10 cellular contexts compared by ENCODE assay signal in the genomic region with DNA sequence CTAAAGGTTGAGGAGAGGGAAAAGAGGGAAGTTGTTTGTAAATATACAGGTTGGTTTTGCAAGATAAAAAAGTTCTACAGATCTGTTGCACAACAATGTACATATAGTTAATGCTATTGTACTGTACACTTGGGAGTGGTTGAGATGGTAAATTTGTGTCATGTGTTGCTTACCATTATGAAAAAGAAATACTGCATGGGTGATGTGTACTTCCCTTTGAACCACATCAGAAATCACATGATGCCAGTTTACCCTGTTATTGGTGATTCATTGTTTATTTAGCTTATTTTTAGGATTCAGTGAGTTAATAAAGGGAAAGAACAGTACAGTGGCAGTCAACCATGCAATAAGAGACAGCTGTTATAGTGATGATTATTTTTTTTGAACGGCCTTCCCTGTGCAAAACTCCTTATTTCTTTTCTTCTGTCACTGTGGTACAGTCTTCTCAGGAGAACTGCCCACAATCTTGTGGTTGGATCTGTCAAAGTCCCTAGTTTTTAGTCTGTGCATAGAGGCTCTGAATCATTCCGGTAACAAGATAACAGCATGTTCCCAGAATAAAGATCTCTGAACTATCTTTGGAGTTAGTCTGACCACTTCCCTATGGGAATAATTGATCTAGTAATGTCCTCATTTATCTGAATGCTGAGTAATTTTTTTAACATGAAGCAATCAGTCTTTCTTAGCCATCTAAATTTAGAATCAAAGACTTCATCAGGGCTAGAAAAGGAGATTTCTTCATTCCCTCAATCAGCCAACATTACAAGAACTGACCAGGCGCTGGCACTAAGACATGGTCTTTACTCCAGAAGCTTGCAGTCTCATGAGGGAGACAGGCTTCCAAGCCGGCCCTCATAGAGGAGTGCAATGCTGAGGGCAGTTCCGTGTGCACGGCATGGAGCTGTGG.
DNase-seq lines count a peak whose midpoint lies in the region; ATAC-seq and TF ChIP-seq lines count a peak whose summit lies in the region.
"Had no signal": no experiment of that assay in that cellular context is flagged by ENCODE, and none has a peak within 500 bp of the region (broad histone marks: within the 10 kb centered on the region; RNA-seq: fewer than 3 reads in every experiment).

No MANE protein-coding gene starts in this region.

- TF ChIP-seq EP300 in SK-N-SH (IDR thresholded peaks at IDR 0.05; ENCODE audit: borderline replicate concordance in 1 of 2, low read depth in 1 of 2, low read length in 1 of 2), result peak; percentile 72 to 88; a peak in 3 of 4 replicates

- peaks cover 10% of the 10 kb centered on the region for H3K4me1 Mint-ChIP-seq in neural progenitor cell

- H3K27me3 ChIP-seq in SK-N-SH (ENCODE audit: insufficient read depth) (no peaks in the 10 kb centered on the region), neural progenitor cell (no peaks in the 10 kb centered on the region)

- 0 out of 2 replicates have a peak overlapping the region, but pooled peaks have one; percentile 1 for H2AFZ ChIP-seq in SK-N-SH (ENCODE audit: low read depth)
- H2AFZ ChIP-seq in neural progenitor cell (replicated peaks), result no peak overlapping the region

- no peaks in the 10 kb centered on the region for H3K79me2 ChIP-seq in SK-N-SH (ENCODE audit: insufficient read depth)
- H3K79me2 ChIP-seq in neural progenitor cell (ENCODE audit: low read depth), result no peaks in the 10 kb centered on the region

- H3K9ac ChIP-seq in SK-N-SH, result peak overlapping the region; percentile 31; the same call in 1 of the 2 replicates
- H3K9ac ChIP-seq in neural progenitor cell, result no peak overlapping the region

- no peak overlapping the region for H3K4me3 Mint-ChIP-seq in neural progenitor cell
- H3K4me3 Mint-ChIP-seq: natural killer cell treated with Interleukin-12 subunit alpha and Interleukin-12 subunit beta and Interleukin-15 and Interleukin-18, amount 100 ng/mL, for 72 hours had no signal

- peaks cover 25% of the 10 kb centered on the region for H3F3A ChIP-seq in SK-N-SH (replicated peaks; ENCODE audit: insufficient read depth)
- no peaks in the 10 kb centered on the region for H3F3A ChIP-seq in neural progenitor cell (ENCODE audit: low read depth)

- ATAC-seq in GM21723 (IDR thresholded peaks at IDR 0.05; ENCODE audit: unreplicated experiment) (peak; percentile 54), GM21526 (IDR thresholded peaks at IDR 0.05; ENCODE audit: low FRiP score, unreplicated experiment) (no peak)

- H3K4me1 ChIP-seq in SK-N-SH (ENCODE audit: control insufficient read depth in 1 of 2, insufficient read depth in 2 of 2, low read depth in 1 of 2, low read length in 1 of 2) (peaks cover 12 to 16% of the 10 kb centered on the region in 2 experiments), neural progenitor cell (no peaks in the 10 kb centered on the region)

- no peak for DNase-seq in SK-N-SH
- DNase-seq in fibroblast of the aortic adventitia (ENCODE audit: low read depth), result peak; percentile 98
- DNase-seq in skeletal muscle cell (ENCODE audit: low read depth), result peak; percentile 94
- no peak for DNase-seq in neural progenitor cell (ENCODE audit: low spot score)
- no peak for DNase-seq in NCI-H1694 (lab: John Stamatoyannopoulos, UW)
- DNase-seq in Kasumi-1 (lab: John Stamatoyannopoulos, UW), result no peak
- DNase-seq: NCI-H1048 had no signal

- no peaks in the 10 kb centered on the region for H3K9me2 ChIP-seq in SK-N-SH

- WGBS in SK-N-SH (ENCODE audit: low lambda C conversion rate), result 45% methylated on average over 6 of the region's 6 CpGs

- TF ChIP-seq CTCF in SK-N-SH (IDR thresholded peaks at IDR 0.05) (no peak), fibroblast of the aortic adventitia (IDR thresholded peaks at IDR 0.05; ENCODE audit: insufficient read depth, low read length) (no peak), neural progenitor cell (IDR thresholded peaks at IDR 0.05) (no peak)

- H3K27ac ChIP-seq in SK-N-SH (ENCODE audit: low read depth in 2 of 2, low read length in 1 of 2), result peak overlapping the region; percentile 59 to 92; a peak in 3 of 4 replicates
- no peak overlapping the region for H3K27ac ChIP-seq in neural progenitor cell

- no peak overlapping the region; a peak in 1 of 4 replicates for H3K4me3 ChIP-seq in SK-N-SH (ENCODE audit: low read depth in 2 of 2, low read length in 1 of 2)
- H3K4me3 ChIP-seq in fibroblast of the aortic adventitia (ENCODE audit: low read depth, low read length), result no peak overlapping the region
- no peak overlapping the region for H3K4me3 ChIP-seq in skeletal muscle cell (ENCODE audit: low read depth, low read length)
- H3K4me3 ChIP-seq in neural progenitor cell, result no peak overlapping the region

- no peak for TF ChIP-seq RAD21 in SK-N-SH (IDR thresholded peaks at IDR 0.05; ENCODE audit: low read length)

- H3K4me2 ChIP-seq in SK-N-SH, result peak overlapping the region; percentile 61
- H3K4me2 ChIP-seq in neural progenitor cell, result no peak overlapping the region

- CTCF ChIA-PET in SK-N-SH (lab: Yijun Ruan, JAX), result interaction anchor here (0.9 to 1.0 kb wide), 2 partner anchors 45 to 47 kb away, joined by 3 read pairs; no protein-coding TSS in a partner anchor

- H3K9me3 Mint-ChIP-seq in neural progenitor cell, result peaks cover 2% of the 10 kb centered on the region
- H3K9me3 Mint-ChIP-seq: natural killer cell treated with Interleukin-12 subunit alpha and Interleukin-12 subunit beta and Interleukin-15 and Interleukin-18, amount 100 ng/mL, for 72 hours had no signal

- no peak overlapping the region for H3K27ac Mint-ChIP-seq in neural progenitor cell
- H3K27ac Mint-ChIP-seq: natural killer cell treated with Interleukin-12 subunit alpha and Interleukin-12 subunit beta and Interleukin-15 and Interleukin-18, amount 100 ng/mL, for 72 hours had no signal

- no peaks in the 10 kb centered on the region for H3K36me3 ChIP-seq in SK-N-SH (replicated peaks in 1 of 2; ENCODE audit: control insufficient read depth in 1 of 2, insufficient read depth in 2 of 2, low read length in 1 of 2)
- no peaks in the 10 kb centered on the region for H3K36me3 ChIP-seq in neural progenitor cell

- no peaks in the 10 kb centered on the region for H3K27me3 Mint-ChIP-seq in neural progenitor cell (ENCODE audit: insufficient read depth, low read depth)

- POLR2A ChIA-PET in SK-N-SH (lab: Yijun Ruan, JAX), result no interaction called here

- H4K20me1 ChIP-seq in SK-N-SH (ENCODE audit: insufficient read depth) (no peaks in the 10 kb centered on the region), neural progenitor cell (ENCODE audit: low read depth) (no peaks in the 10 kb centered on the region)

- no peaks in the 10 kb centered on the region for H3K36me3 Mint-ChIP-seq in neural progenitor cell
- H3K36me3 Mint-ChIP-seq: natural killer cell treated with Interleukin-12 subunit alpha and Interleukin-12 subunit beta and Interleukin-15 and Interleukin-18, amount 100 ng/mL, for 72 hours had no signal

- H3K9me3 ChIP-seq in SK-N-SH (0 out of 2 replicates have a peak, but pooled peaks cover 10% of the 10 kb centered on the region), neural progenitor cell (ENCODE audit: low read depth) (no peaks in the 10 kb centered on the region)

TF ChIP-seq in SK-N-SH, 30 proteins besides CTCF, POLR2A, EP300 and RAD21 (continues in another document):
- peak; percentile 61; the same call in 1 of the 2 replicates for TF ChIP-seq RXRA (IDR thresholded peaks at IDR 0.05; ENCODE audit: borderline replicate concordance, low read depth)
- peak; percentile 65 for TF ChIP-seq NFIC (IDR thresholded peaks at IDR 0.05; ENCODE audit: borderline replicate concordance)
- peak; percentile 94 for TF ChIP-seq TCF12 (IDR thresholded peaks at IDR 0.05)
- TF ChIP-seq SIN3A (IDR thresholded peaks at IDR 0.05; ENCODE audit: borderline replicate concordance, low read depth, low read length), result peak; percentile 61; the same call in 1 of the 2 replicates
- 0 out of 2 replicates have a peak, but pooled peaks have one; percentile 5 for TF ChIP-seq TAF1 (IDR thresholded peaks at IDR 0.05; ENCODE audit: borderline replicate concordance, low read depth, low read length)
- TF ChIP-seq FOXM1 (IDR thresholded peaks at IDR 0.05; ENCODE audit: low read depth), result peak; percentile 94
- peak; percentile 94 for TF ChIP-seq MEF2A (IDR thresholded peaks at IDR 0.05; ENCODE audit: borderline replicate concordance, low read depth)
- peak; percentile 78; the same call in 1 of the 2 replicates for TF ChIP-seq TEAD4 (IDR thresholded peaks at IDR 0.05; ENCODE audit: borderline replicate concordance, insufficient read depth)
- TF ChIP-seq GABPA (IDR thresholded peaks at IDR 0.05; ENCODE audit: low read depth), result no peak
- TF ChIP-seq FOSL2 (IDR thresholded peaks at IDR 0.05; ENCODE audit: borderline replicate concordance, low read depth), result peak; percentile 74
- TF ChIP-seq POLR2AphosphoS5 (IDR thresholded peaks at IDR 0.05; ENCODE audit: low read depth, low read length), result peak; percentile 78; the same call in 1 of the 2 replicates
- TF ChIP-seq JUND (IDR thresholded peaks at IDR 0.05), result peak; percentile 67
- TF ChIP-seq RFX5 (IDR thresholded peaks at IDR 0.05; ENCODE audit: low read length), result no peak
- TF ChIP-seq, protein P1, sequence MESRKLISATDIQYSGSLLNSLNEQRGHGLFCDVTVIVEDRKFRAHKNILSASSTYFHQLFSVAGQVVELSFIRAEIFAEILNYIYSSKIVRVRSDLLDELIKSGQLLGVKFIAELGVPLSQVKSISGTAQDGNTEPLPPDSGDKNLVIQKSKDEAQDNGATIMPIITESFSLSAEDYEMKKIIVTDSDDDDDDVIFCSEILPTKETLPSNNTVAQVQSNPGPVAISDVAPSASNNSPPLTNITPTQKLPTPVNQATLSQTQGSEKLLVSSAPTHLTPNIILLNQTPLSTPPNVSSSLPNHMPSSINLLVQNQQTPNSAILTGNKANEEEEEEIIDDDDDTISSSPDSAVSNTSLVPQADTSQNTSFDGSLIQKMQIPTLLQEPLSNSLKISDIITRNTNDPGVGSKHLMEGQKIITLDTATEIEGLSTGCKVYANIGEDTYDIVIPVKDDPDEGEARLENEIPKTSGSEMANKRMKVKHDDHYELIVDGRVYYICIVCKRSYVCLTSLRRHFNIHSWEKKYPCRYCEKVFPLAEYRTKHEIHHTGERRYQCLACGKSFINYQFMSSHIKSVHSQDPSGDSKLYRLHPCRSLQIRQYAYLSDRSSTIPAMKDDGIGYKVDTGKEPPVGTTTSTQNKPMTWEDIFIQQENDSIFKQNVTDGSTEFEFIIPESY (IDR thresholded peaks at IDR 0.05; ENCODE audit: borderline replicate concordance, low read depth), result no peak
- TF ChIP-seq, protein P2, sequence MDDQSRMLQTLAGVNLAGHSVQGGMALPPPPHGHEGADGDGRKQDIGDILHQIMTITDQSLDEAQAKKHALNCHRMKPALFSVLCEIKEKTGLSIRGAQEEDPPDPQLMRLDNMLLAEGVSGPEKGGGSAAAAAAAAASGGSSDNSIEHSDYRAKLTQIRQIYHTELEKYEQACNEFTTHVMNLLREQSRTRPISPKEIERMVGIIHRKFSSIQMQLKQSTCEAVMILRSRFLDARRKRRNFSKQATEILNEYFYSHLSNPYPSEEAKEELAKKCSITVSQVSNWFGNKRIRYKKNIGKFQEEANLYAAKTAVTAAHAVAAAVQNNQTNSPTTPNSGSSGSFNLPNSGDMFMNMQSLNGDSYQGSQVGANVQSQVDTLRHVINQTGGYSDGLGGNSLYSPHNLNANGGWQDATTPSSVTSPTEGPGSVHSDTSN (IDR thresholded peaks at IDR 0.05), result peak; percentile 84

Comparison
In these comparisons a context has a peak if more than half of its experiments do, and no peak if none do; other contexts are left out.
1. DNase-seq: peak in fibroblast of the aortic adventitia (single experiment) and skeletal muscle cell (single experiment); none in SK-N-SH (single experiment), neural progenitor cell (single experiment), NCI-H1694 (single experiment) and Kasumi-1 (0 of 2).